Comparison of ENCODE assay signal across 2 cellular contexts in genomic region chr2:241814571-241815476, GRCh38.
TF ChIP-seq lines count a peak whose summit lies in the region.

No MANE protein-coding gene starts in this region.

TF ChIP-seq in WTC11, 78 proteins besides CTCF, POLR2A, EP300 and RAD21:
- TF ChIP-seq ZNF532 (CRISPR knock-in tag; IDR thresholded peaks at IDR 0.05; ENCODE audit: borderline replicate concordance): no peak
- TF ChIP-seq NFE2L1 (CRISPR knock-in tag; IDR thresholded peaks at IDR 0.05): no peak
- no peak for TF ChIP-seq CDX4 (CRISPR knock-in tag; IDR thresholded peaks at IDR 0.05; ENCODE audit: borderline replicate concordance)
- no peak for TF ChIP-seq OVOL2 (CRISPR knock-in tag; IDR thresholded peaks at IDR 0.05; ENCODE audit: borderline replicate concordance)
- no peak for TF ChIP-seq USF1 (CRISPR knock-in tag; IDR thresholded peaks at IDR 0.05)
- no peak for TF ChIP-seq SP1 (CRISPR knock-in tag; conservative IDR thresholded peaks at IDR 0.05)
- no peak for TF ChIP-seq ZNF281 (CRISPR knock-in tag; IDR thresholded peaks at IDR 0.05)
- TF ChIP-seq ZMAT4 (CRISPR knock-in tag; IDR thresholded peaks at IDR 0.05): no peak
- TF ChIP-seq ERG (CRISPR knock-in tag; IDR thresholded peaks at IDR 0.05): no peak
- TF ChIP-seq ZNF671 (CRISPR knock-in tag; IDR thresholded peaks at IDR 0.05): no peak
- TF ChIP-seq USF2 (CRISPR knock-in tag; IDR thresholded peaks at IDR 0.05): no peak
- no peak for TF ChIP-seq IRF1 (CRISPR knock-in tag; IDR thresholded peaks at IDR 0.05)
TF ChIP-seq in WTC11: peak in this region for 0.

TF ChIP-seq in HepG2, 621 proteins besides CTCF, POLR2A, EP300 and RAD21:
- no peak for TF ChIP-seq TBX3 (IDR thresholded peaks at IDR 0.05; ENCODE audit: borderline replicate concordance)
- TF ChIP-seq RBFOX2 (IDR thresholded peaks at IDR 0.05; ENCODE audit: low read depth, low read length): peak; percentile 78
- no peak for TF ChIP-seq DBP (CRISPR knock-in tag; IDR thresholded peaks at IDR 0.05; ENCODE audit: not compliant biosample characterization)
- TF ChIP-seq HNRNPL (IDR thresholded peaks at IDR 0.05; ENCODE audit: low read depth, low read length): 0 out of 2 replicates have a peak, but pooled peaks have one; percentile 6
- peak; percentile 69 for TF ChIP-seq AGO2 (optimal IDR thresholded peaks at IDR 0.05; ENCODE audit: low read depth, low read length)
- TF ChIP-seq ZNF569 (CRISPR knock-in tag; IDR thresholded peaks at IDR 0.05; ENCODE audit: borderline replicate concordance): no peak
- peak; percentile 54; the same call in 1 of the 2 replicates for TF ChIP-seq ZBTB38 (CRISPR knock-in tag; IDR thresholded peaks at IDR 0.05)
